ENCODE assay signal across 1 cellular context in genomic region chr1:8135250-8135649, GRCh38.
TF ChIP-seq lines count a peak whose summit lies in the region.

No MANE protein-coding gene starts in this region.

TF ChIP-seq in GM23338, 12 proteins besides CTCF, POLR2A, EP300 and RAD21 (continued from another document):
- no peak for TF ChIP-seq REST (IDR thresholded peaks at IDR 0.05; ENCODE audit: unreplicated experiment)
- no peak for TF ChIP-seq EZH2 (IDR thresholded peaks at IDR 0.05; ENCODE audit: low read depth, unreplicated experiment)
- TF ChIP-seq ZNF331 (CRISPR knock-in tag; IDR thresholded peaks at IDR 0.05; ENCODE audit: low read depth), result no peak
- TF ChIP-seq EZH2phosphoT487 (IDR thresholded peaks at IDR 0.05; ENCODE audit: unreplicated experiment), result no peak
- no peak for TF ChIP-seq POLR2AphosphoS5 (IDR thresholded peaks at IDR 0.05; ENCODE audit: low read depth)
- no peak for TF ChIP-seq ETS1 (IDR thresholded peaks at IDR 0.05)
- TF ChIP-seq ZNF114 (CRISPR knock-in tag; IDR thresholded peaks at IDR 0.05), result no peak
- no peak for TF ChIP-seq CREB1 (CRISPR knock-in tag; IDR thresholded peaks at IDR 0.05; ENCODE audit: low read depth)
- TF ChIP-seq NANOG (IDR thresholded peaks at IDR 0.05; ENCODE audit: borderline replicate concordance), result no peak
